19 cellular contexts compared by ENCODE assay signal in genomic region chr10:124543146-124543545, GRCh38.
"Had no signal": no experiment of that assay in that cellular context is flagged by ENCODE, and none has a peak within 500 bp of the region (broad histone marks: within the 10 kb centered on the region; RNA-seq: fewer than 3 reads in every experiment).

No MANE protein-coding gene starts in this region.

- H3K36me3 ChIP-seq: ovary, suprapubic skin, thyroid gland, uterus had no signal

- H2AFZ ChIP-seq: hepatocyte had no signal

- H3K27me3 Mint-ChIP-seq: type B pancreatic cell had no signal

- H3K4me2 ChIP-seq: hepatocyte, smooth muscle cell had no signal

- H3K27ac ChIP-seq: coronary artery, hepatocyte, ovary, suprapubic skin, thyroid gland, uterus had no signal

- ATAC-seq: mucosa of descending colon; natural killer cell; right cardiac atrium; stimulated activated naive CD8-positive, alpha-beta T cell treated with anti-CD3 and anti-CD28 coated beads, Interleukin-15, Interleukin-2, amounts not matched to agents 100 U/mL and 50 U/mL, for 24 hours had no signal

- H3K36me3 Mint-ChIP-seq: natural killer cell, type B pancreatic cell had no signal

- H3K9me3 ChIP-seq: mucosa of descending colon, ovary, suprapubic skin, thyroid gland, uterus had no signal

- H3K4me3 Mint-ChIP-seq: natural killer cell, neural crest cell, type B pancreatic cell had no signal

- H3K79me2 ChIP-seq: hepatocyte had no signal

- H3K27ac Mint-ChIP-seq: natural killer cell, type B pancreatic cell had no signal

- H3K4me3 ChIP-seq: coronary artery, hepatocyte, mucosa of descending colon, ovary, smooth muscle cell, suprapubic skin, thyroid gland, uterus had no signal

- DNase-seq: effector CD8-positive, alpha-beta T cell; foreskin melanocyte; head of caudate nucleus; mammary epithelial cell; mucosa of descending colon; natural killer cell; nucleus accumbens; ovary; stimulated activated CD4-positive, alpha-beta T cell treated with anti-CD3 and anti-CD28 coated beads, Interleukin-2, amount 100 ng/mL, for 48 hours; stimulated activated naive CD8-positive, alpha-beta T cell treated with anti-CD3 and anti-CD28 coated beads, Interleukin-15, Interleukin-2, amounts not matched to agents 100 U/mL and 50 U/mL, for 24 hours; thyroid gland; uterus had no signal

- H3K27me3 ChIP-seq: hepatocyte, ovary, suprapubic skin, thyroid gland, uterus had no signal

- H3K9me3 Mint-ChIP-seq: natural killer cell, neural crest cell, type B pancreatic cell had no signal
